Comparison of ENCODE assay signal across 8 cellular contexts in genomic region chr3:127015282-127016042, GRCh38. TPM values are rescaled to one million over a fixed set of nuclear protein-coding genes. Genes with fewer than 3 reads are reported as not detected.
A peak's percentile ranks its signal among the peaks of the same experiment; 100 is the strongest.
DNase-seq lines count a peak whose midpoint lies in the region; ATAC-seq and TF ChIP-seq lines count a peak whose summit lies in the region.

No MANE protein-coding gene starts in this region.

- peak overlapping the region; percentile 33 for H3K4me3 ChIP-seq in neural cell (ENCODE audit: low read length)

- H4K20me1 ChIP-seq in neural cell (ENCODE audit: insufficient read depth) = no peaks in the 10 kb centered on the region

- peak; percentile 81 for DNase-seq in NCI-H748 (lab: John Stamatoyannopoulos, UW; ENCODE audit: unreplicated experiment)
- no peak for DNase-seq in NCI-H1048 (lab: John Stamatoyannopoulos, UW)
- no peak for DNase-seq in kidney tubule cell (ENCODE audit: low spot score)
- DNase-seq in substantia nigra (lab: John Stamatoyannopoulos, UW) = no peak

- peak overlapping the region; percentile 12 for H3K27ac ChIP-seq in neural cell (ENCODE audit: low read length)
- H3K27ac ChIP-seq in substantia nigra (ENCODE audit: low read depth, low read length, poor library complexity, severe bottlenecking) = no peak overlapping the region

- no peak overlapping the region for H3K4me2 ChIP-seq in neural cell (ENCODE audit: low read length)

- no peaks in the 10 kb centered on the region for H3F3A ChIP-seq in neural cell (ENCODE audit: insufficient read depth, low read length, poor library complexity, severe bottlenecking)

- ATAC-seq in GM18907 (IDR thresholded peaks at IDR 0.05; ENCODE audit: unreplicated experiment) = peak; percentile 49
- peak; percentile 67 for ATAC-seq in HG02763 (IDR thresholded peaks at IDR 0.05; ENCODE audit: unreplicated experiment)
- no peak for ATAC-seq in GM19467 (IDR thresholded peaks at IDR 0.05; ENCODE audit: unreplicated experiment)

- no peak for TF ChIP-seq CTCF in neural cell (IDR thresholded peaks at IDR 0.05; ENCODE audit: poor library complexity, severe bottlenecking)

- no peak overlapping the region for H2AFZ ChIP-seq in neural cell (ENCODE audit: low read depth, low read length)

- H3K79me2 ChIP-seq in neural cell (replicated peaks; ENCODE audit: insufficient read depth, low read length) = no peaks in the 10 kb centered on the region

- no peak for TF ChIP-seq EP300 in neural cell (conservative IDR thresholded peaks at IDR 0.05; ENCODE audit: poor library complexity, severe bottlenecking)

- H3K9me2 ChIP-seq in neural cell (ENCODE audit: insufficient read depth, low read length) = no peaks in the 10 kb centered on the region

- H3K9me3 ChIP-seq in neural cell (ENCODE audit: low read length) = no peaks in the 10 kb centered on the region

- peaks cover 6% of the 10 kb centered on the region for H3K36me3 ChIP-seq in neural cell (ENCODE audit: insufficient read depth, low read length)

- no peaks in the 10 kb centered on the region for H3K27me3 ChIP-seq in neural cell (ENCODE audit: insufficient read depth, low read depth, low read length)

- TF ChIP-seq RAD21 in neural cell (conservative IDR thresholded peaks at IDR 0.05) = peak; percentile 14

- peak overlapping the region; percentile 16 for H3K9ac ChIP-seq in neural cell (ENCODE audit: low read length)

TF ChIP-seq in neural cell, 6 proteins besides CTCF, POLR2A, EP300 and RAD21:
- TF ChIP-seq TAF1 (IDR thresholded peaks at IDR 0.05; ENCODE audit: low read depth) (no peak), SMC3 (conservative IDR thresholded peaks at IDR 0.05; ENCODE audit: poor library complexity) (no peak), MXI1 (conservative IDR thresholded peaks at IDR 0.05; ENCODE audit: poor library complexity, severe bottlenecking) (no peak), EZH2 (IDR thresholded peaks at IDR 0.05; ENCODE audit: borderline replicate concordance, insufficient read depth, low read length, poor library complexity, severe bottlenecking) (no peak), REST (IDR thresholded peaks at IDR 0.05; ENCODE audit: borderline replicate concordance) (no peak), POLR2AphosphoS5 (IDR thresholded peaks at IDR 0.05) (no peak)
TF ChIP-seq in neural cell: peak in this region for 0.

RNA-seq across cellular contexts. Expression of gene PLXNA1, which starts 32.5 kb away (rescaled TPM):
- 65.6 and 86.8 TPM in 2 replicates for polyA plus RNA-seq in neural cell
- polyA minus RNA-seq in neural cell = 156 and 159 TPM in 2 replicates
